Comparison of ENCODE assay signal across 1 cellular context in the genomic region with DNA sequence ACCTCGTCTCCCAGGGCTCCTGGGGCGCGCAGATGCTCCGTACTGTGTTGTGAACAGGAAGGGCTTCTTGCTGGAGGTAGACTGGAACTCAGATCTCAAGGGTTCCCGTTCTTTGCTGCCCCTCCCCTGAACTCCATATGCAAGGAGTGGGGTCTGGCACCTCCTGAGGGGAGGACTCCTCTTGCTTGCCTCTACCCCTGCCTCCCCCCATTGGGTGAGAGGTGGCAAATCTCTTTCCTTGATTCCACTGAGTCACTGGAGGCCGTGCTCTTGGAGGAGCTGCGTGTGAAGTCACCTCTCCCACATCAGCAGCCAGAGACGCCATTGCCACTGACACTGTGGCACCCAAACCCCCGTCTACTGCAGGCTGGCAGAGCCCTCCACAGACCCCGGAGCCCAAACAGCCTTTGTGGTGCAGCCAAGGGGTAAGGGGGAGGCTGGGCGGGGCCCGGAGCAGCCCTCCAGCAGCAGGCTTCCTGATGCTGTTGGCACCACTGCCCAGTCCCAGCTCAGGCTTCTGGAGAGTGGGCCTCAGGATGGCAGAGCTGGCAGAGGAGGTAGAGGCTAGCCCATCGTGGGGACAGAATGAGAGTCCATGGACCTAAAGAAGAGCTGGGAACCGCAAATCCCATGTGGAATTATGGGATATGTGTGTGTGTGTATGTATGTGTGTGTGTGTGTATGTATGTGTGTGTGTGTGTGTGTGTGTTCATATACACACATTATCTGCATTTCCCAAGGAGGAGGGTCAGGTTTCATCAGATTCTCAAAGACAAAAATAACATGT.
TF ChIP-seq lines count a peak whose summit lies in the region.

No MANE protein-coding gene starts in this region.

TF ChIP-seq in K562, 482 proteins besides CTCF, POLR2A, EP300 and RAD21 (continued from another document):
- no peak for TF ChIP-seq ZNF395 (CRISPR knock-in tag; IDR thresholded peaks at IDR 0.05)
- no peak for TF ChIP-seq RBM34 (IDR thresholded peaks at IDR 0.05; ENCODE audit: borderline replicate concordance, insufficient read depth, low read length)
- TF ChIP-seq, protein P1, sequence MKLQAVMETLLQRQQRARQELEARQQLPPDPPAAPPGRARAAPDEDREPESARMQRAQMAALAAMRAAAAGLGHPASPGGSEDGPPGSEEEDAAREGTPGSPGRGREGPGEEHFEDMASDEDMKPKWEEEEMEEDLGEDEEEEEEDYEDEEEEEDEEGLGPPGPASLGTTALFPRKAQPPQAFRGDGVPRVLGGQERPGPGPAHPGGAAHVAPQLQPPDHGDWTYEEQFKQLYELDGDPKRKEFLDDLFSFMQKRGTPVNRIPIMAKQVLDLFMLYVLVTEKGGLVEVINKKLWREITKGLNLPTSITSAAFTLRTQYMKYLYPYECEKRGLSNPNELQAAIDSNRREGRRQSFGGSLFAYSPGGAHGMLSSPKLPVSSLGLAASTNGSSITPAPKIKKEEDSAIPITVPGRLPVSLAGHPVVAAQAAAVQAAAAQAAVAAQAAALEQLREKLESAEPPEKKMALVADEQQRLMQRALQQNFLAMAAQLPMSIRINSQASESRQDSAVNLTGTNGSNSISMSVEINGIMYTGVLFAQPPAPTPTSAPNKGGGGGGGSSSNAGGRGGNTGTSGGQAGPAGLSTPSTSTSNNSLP (IDR thresholded peaks at IDR 0.05; ENCODE audit: borderline replicate concordance, low read depth, low read length) = no peak
- no peak for TF ChIP-seq ZNF384 (IDR thresholded peaks at IDR 0.05; ENCODE audit: low read depth, low read length)
- TF ChIP-seq RREB1 (CRISPR knock-in tag; IDR thresholded peaks at IDR 0.05) = no peak
- no peak for TF ChIP-seq SRSF9 (IDR thresholded peaks at IDR 0.05; ENCODE audit: borderline replicate concordance, low read depth, low read length)
- no peak for TF ChIP-seq HLTF (IDR thresholded peaks at IDR 0.05)
- TF ChIP-seq CHD1 (IDR thresholded peaks at IDR 0.05; ENCODE audit: low read length) = no peak
- TF ChIP-seq NONO (IDR thresholded peaks at IDR 0.05; ENCODE audit: low read depth in 2 of 2, low read length in 1 of 2) = no peak
- no peak for TF ChIP-seq ZNF586 (CRISPR knock-in tag; conservative IDR thresholded peaks at IDR 0.05)
- TF ChIP-seq, protein P2, sequence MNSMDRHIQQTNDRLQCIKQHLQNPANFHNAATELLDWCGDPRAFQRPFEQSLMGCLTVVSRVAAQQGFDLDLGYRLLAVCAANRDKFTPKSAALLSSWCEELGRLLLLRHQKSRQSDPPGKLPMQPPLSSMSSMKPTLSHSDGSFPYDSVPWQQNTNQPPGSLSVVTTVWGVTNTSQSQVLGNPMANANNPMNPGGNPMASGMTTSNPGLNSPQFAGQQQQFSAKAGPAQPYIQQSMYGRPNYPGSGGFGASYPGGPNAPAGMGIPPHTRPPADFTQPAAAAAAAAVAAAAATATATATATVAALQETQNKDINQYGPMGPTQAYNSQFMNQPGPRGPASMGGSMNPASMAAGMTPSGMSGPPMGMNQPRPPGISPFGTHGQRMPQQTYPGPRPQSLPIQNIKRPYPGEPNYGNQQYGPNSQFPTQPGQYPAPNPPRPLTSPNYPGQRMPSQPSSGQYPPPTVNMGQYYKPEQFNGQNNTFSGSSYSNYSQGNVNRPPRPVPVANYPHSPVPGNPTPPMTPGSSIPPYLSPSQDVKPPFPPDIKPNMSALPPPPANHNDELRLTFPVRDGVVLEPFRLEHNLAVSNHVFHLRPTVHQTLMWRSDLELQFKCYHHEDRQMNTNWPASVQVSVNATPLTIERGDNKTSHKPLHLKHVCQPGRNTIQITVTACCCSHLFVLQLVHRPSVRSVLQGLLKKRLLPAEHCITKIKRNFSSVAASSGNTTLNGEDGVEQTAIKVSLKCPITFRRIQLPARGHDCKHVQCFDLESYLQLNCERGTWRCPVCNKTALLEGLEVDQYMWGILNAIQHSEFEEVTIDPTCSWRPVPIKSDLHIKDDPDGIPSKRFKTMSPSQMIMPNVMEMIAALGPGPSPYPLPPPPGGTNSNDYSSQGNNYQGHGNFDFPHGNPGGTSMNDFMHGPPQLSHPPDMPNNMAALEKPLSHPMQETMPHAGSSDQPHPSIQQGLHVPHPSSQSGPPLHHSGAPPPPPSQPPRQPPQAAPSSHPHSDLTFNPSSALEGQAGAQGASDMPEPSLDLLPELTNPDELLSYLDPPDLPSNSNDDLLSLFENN (IDR thresholded peaks at IDR 0.05; ENCODE audit: low read depth in 2 of 2, low read length in 2 of 2) = no peak
- TF ChIP-seq CBFB (CRISPR knock-in tag; IDR thresholded peaks at IDR 0.05) = no peak
- no peak for TF ChIP-seq GTF2B (IDR thresholded peaks at IDR 0.05; ENCODE audit: extremely low read depth, insufficient read length)
- TF ChIP-seq CREBBP (IDR thresholded peaks at IDR 0.05; ENCODE audit: low read depth, low read length) = no peak
- no peak for TF ChIP-seq ESRRB (CRISPR knock-in tag; IDR thresholded peaks at IDR 0.05; ENCODE audit: borderline replicate concordance)
- TF ChIP-seq ATF1 (CRISPR knock-in tag; IDR thresholded peaks at IDR 0.05) = no peak
- TF ChIP-seq ATF1 (tag; IDR thresholded peaks at IDR 0.05) = no peak
- TF ChIP-seq ZBED1 (IDR thresholded peaks at IDR 0.05) = no peak
